29 cellular contexts compared by ENCODE assay signal in the genomic region with DNA sequence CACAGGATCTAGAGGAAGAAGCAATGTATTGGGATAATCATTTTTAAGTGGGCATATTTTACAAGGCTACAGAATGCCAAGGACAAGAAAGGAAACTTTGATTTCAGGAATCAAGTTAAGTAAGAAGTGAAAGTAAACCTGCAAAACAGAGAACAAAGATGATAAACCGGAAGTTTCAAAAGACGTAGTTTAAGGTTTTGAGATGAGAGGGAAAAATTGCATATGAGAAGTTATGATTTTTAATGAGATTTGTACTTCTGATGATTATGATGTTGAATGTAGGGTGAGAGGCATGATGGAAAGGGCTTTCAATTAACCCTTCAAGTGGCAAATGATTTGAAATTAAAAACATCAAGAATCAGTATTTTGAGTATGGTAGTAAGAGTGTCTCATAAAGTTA.
DNase-seq lines count a peak whose midpoint lies in the region; ATAC-seq and TF ChIP-seq lines count a peak whose summit lies in the region.
"Had no signal": no experiment of that assay in that cellular context is flagged by ENCODE, and none has a peak within 500 bp of the region (broad histone marks: within the 10 kb centered on the region; RNA-seq: fewer than 3 reads in every experiment).

No MANE protein-coding gene starts in this region.

- H3K9me3 ChIP-seq in CD4-positive, alpha-beta T cell (ENCODE audit: control insufficient read depth, low read length), result no peaks in the 10 kb centered on the region
- no peaks in the 10 kb centered on the region for H3K9me3 ChIP-seq in mesenchymal stem cell (ENCODE audit: control insufficient read depth, low read length)
- H3K9me3 ChIP-seq: esophagus muscularis mucosa, heart right ventricle, neutrophil, prostate gland, SK-N-SH, stomach, thyroid gland had no signal

- ATAC-seq in CD4-positive, alpha-beta T cell (ENCODE audit: poor library complexity), result no peak
- ATAC-seq in T-cell (replicated peaks in 1 of 4) (peak in 2 of 4 experiments; percentile 26 to 38), GM21390 (IDR thresholded peaks at IDR 0.05; ENCODE audit: unreplicated experiment) (no peak)
- ATAC-seq: activated CD8-positive, alpha-beta memory T cell treated with anti-CD3 and anti-CD28 coated beads, Interleukin-2, amount 10 ng/mL, durations not matched to agents 7 days and 5 days; foreskin keratinocyte; heart right ventricle; sciatic nerve had no signal

- no peak overlapping the region for H3K27ac ChIP-seq in CD4-positive, alpha-beta T cell (ENCODE audit: low read depth, low read length)
- no peak overlapping the region for H3K27ac ChIP-seq in mesenchymal stem cell (ENCODE audit: low read length, poor library complexity, severe bottlenecking)
- H3K27ac ChIP-seq: esophagus muscularis mucosa, foreskin keratinocyte, heart right ventricle, neutrophil, prostate gland, stomach, thyroid gland had no signal

- H2BK5ac ChIP-seq in mesenchymal stem cell (ENCODE audit: low read depth, low read length, poor library complexity, severe bottlenecking), result no peak overlapping the region

- H3K27me3 Mint-ChIP-seq in activated CD4-positive, alpha-beta T cell treated with anti-CD3 and anti-CD28 coated beads, Interleukin-2, amount 10 ng/mL, durations not matched to agents 7 days and 5 days, result no peaks in the 10 kb centered on the region
- no peaks in the 10 kb centered on the region for H3K27me3 Mint-ChIP-seq in CD4-positive, alpha-beta T cell
- H3K27me3 Mint-ChIP-seq in T-cell, result peaks cover 0 to 3% of the 10 kb centered on the region in 2 donors
- H3K27me3 Mint-ChIP-seq: activated CD8-positive, alpha-beta memory T cell treated with anti-CD3 and anti-CD28 coated beads, Interleukin-2, amount 10 ng/mL, durations not matched to agents 7 days and 5 days; dendritic cell treated with granulocyte-macrophage colony-stimulating factor and Interleukin-4, amounts not matched to agents 40 ng/mL and 50 ng/mL, for 4 days had no signal

- H3K4me1 Mint-ChIP-seq in activated CD4-positive, alpha-beta T cell treated with anti-CD3 and anti-CD28 coated beads, Interleukin-2, amount 10 ng/mL, durations not matched to agents 7 days and 5 days, result peaks cover 5% of the 10 kb centered on the region
- H3K4me1 Mint-ChIP-seq in CD4-positive, alpha-beta T cell (ENCODE audit: low read depth), result peaks cover 19% of the 10 kb centered on the region
- H3K4me1 Mint-ChIP-seq in T-cell, result peaks cover 5 to 19% (median 12%) of the 10 kb centered on the region in 3 donors

- no peak overlapping the region for H2AK5ac ChIP-seq in mesenchymal stem cell (ENCODE audit: low read length, severe bottlenecking)

- DNase-seq in activated CD4-positive, alpha-beta T cell treated with anti-CD3 and anti-CD28 coated beads, Interleukin-2, amount 10 ng/mL, durations not matched to agents 7 days and 5 days, result no peak
- no peak for DNase-seq in activated CD4-positive, alpha-beta T cell treated with anti-CD3 and anti-CD28 coated beads for 1 hour
- DNase-seq in CD4-positive, alpha-beta T cell, result no peak
- DNase-seq in T-cell (no peak), mesenchymal stem cell (no peak), HEK293T (ENCODE audit: extremely low spot score) (no peak)
- DNase-seq in stimulated activated CD4-positive, alpha-beta T cell treated with anti-CD3 and anti-CD28 coated beads, Interleukin-1b, Interleukin-23, amount 100 ng/mL, for 48 hours, result no peak
- DNase-seq: 8988T; activated CD4-positive, alpha-beta T cell treated with anti-CD3 and anti-CD28 coated beads for 48 hours; activated CD8-positive, alpha-beta memory T cell treated with anti-CD3 and anti-CD28 coated beads, Interleukin-2, amount 10 ng/mL, durations not matched to agents 7 days and 5 days; AML-193; central memory CD4-positive, alpha-beta T cell; COR-L47; DMS79 treated with DMSO at 0.1 percent for 48 hours; foreskin keratinocyte; GF-D8; heart right ventricle; KG1; NCI-H146; NCI-H510A; SK-N-SH; stomach; thyroid gland had no signal

- no peaks in the 10 kb centered on the region for H3K36me3 Mint-ChIP-seq in activated CD4-positive, alpha-beta T cell treated with anti-CD3 and anti-CD28 coated beads, Interleukin-2, amount 10 ng/mL, durations not matched to agents 7 days and 5 days (ENCODE audit: low read depth)
- no peaks in the 10 kb centered on the region for H3K36me3 Mint-ChIP-seq in CD4-positive, alpha-beta T cell (ENCODE audit: low read depth)
- H3K36me3 Mint-ChIP-seq in T-cell, result no peaks in the 10 kb centered on the region
- H3K36me3 Mint-ChIP-seq: activated CD8-positive, alpha-beta memory T cell treated with anti-CD3 and anti-CD28 coated beads, Interleukin-2, amount 10 ng/mL, durations not matched to agents 7 days and 5 days had no signal

- H3K79me1 ChIP-seq in mesenchymal stem cell (replicated peaks; ENCODE audit: low read length, poor library complexity, severe bottlenecking), result no peaks in the 10 kb centered on the region

- H2AFZ ChIP-seq in mesenchymal stem cell (ENCODE audit: low read depth, low read length), result no peak overlapping the region

- no peaks in the 10 kb centered on the region for H3K9me3 Mint-ChIP-seq in activated CD4-positive, alpha-beta T cell treated with anti-CD3 and anti-CD28 coated beads, Interleukin-2, amount 10 ng/mL, durations not matched to agents 7 days and 5 days
- H3K9me3 Mint-ChIP-seq in CD4-positive, alpha-beta T cell, result no peaks in the 10 kb centered on the region
- no peaks in the 10 kb centered on the region for H3K9me3 Mint-ChIP-seq in T-cell
- H3K9me3 Mint-ChIP-seq: dendritic cell treated with granulocyte-macrophage colony-stimulating factor and Interleukin-4, amounts not matched to agents 40 ng/mL and 50 ng/mL, for 4 days had no signal

- TF ChIP-seq CTCF in CD4-positive, alpha-beta T cell (IDR thresholded peaks at IDR 0.05), result no peak

- no peaks in the 10 kb centered on the region for H3K27me3 ChIP-seq in CD4-positive, alpha-beta T cell (ENCODE audit: control insufficient read depth, insufficient read depth, low read length)
- no peaks in the 10 kb centered on the region for H3K27me3 ChIP-seq in mesenchymal stem cell (ENCODE audit: control insufficient read depth in 1 of 2, insufficient read depth in 1 of 2, low read length in 2 of 2)
- H3K27me3 ChIP-seq: esophagus muscularis mucosa, foreskin keratinocyte, heart right ventricle, neutrophil, stomach, thyroid gland had no signal

- 92% methylated on average over 2 of the region's 2 CpGs for WGBS in mesenchymal stem cell

- H2BK12ac ChIP-seq in mesenchymal stem cell (ENCODE audit: low read length in 2 of 2), result no peak overlapping the region

- POLR2A ChIA-PET in activated CD4-positive, alpha-beta T cell treated with anti-CD3 and anti-CD28 coated beads, Interleukin-2, amount 10 ng/mL, durations not matched to agents 7 days and 5 days (lab: Charles Lee), result no interaction called here
- POLR2A ChIA-PET in CD4-positive, alpha-beta T cell (lab: Charles Lee), result no interaction called here
- POLR2A ChIA-PET in T-cell (lab: Charles Lee) (interaction anchor here in 1 of 2 donors (0.6 kb wide), 1 partner anchor 71 kb away, joined by 3 read pairs; no protein-coding TSS in a partner anchor), HEK293T (lab: Yijun Ruan, JAX) (no interaction called here)

- H3K4me3 Mint-ChIP-seq in activated CD4-positive, alpha-beta T cell treated with anti-CD3 and anti-CD28 coated beads, Interleukin-2, amount 10 ng/mL, durations not matched to agents 7 days and 5 days, result peak overlapping the region; percentile 35
- peak overlapping the region; percentile 52 for H3K4me3 Mint-ChIP-seq in CD4-positive, alpha-beta T cell
- peak overlapping the region; percentile 26 to 51 (median 40) for H3K4me3 Mint-ChIP-seq in T-cell
- H3K4me3 Mint-ChIP-seq: activated CD8-positive, alpha-beta memory T cell treated with anti-CD3 and anti-CD28 coated beads, Interleukin-2, amount 10 ng/mL, durations not matched to agents 7 days and 5 days; dendritic cell treated with granulocyte-macrophage colony-stimulating factor and Interleukin-4, amounts not matched to agents 40 ng/mL and 50 ng/mL, for 4 days had no signal

- H4K91ac ChIP-seq in mesenchymal stem cell (ENCODE audit: low read length), result no peak overlapping the region

- intact Hi-C loops in CD4-positive, alpha-beta T cell (cut with DNase I, micrococcal nuclease), result no loop called here

- H3K23ac ChIP-seq in mesenchymal stem cell (ENCODE audit: low read length in 2 of 2), result no peak overlapping the region

- no peaks in the 10 kb centered on the region for H3K4me1 ChIP-seq in mesenchymal stem cell (ENCODE audit: control insufficient read depth, insufficient read depth, low read depth, low read length)
- H3K4me1 ChIP-seq: prostate gland, thyroid gland had no signal

- H2BK15ac ChIP-seq in mesenchymal stem cell (ENCODE audit: low read depth, poor library complexity, severe bottlenecking), result no peak overlapping the region

- no peak overlapping the region for H3K14ac ChIP-seq in mesenchymal stem cell (ENCODE audit: low read length in 2 of 2)

- no peak overlapping the region for H3K4me2 ChIP-seq in mesenchymal stem cell (ENCODE audit: low read length, poor library complexity, severe bottlenecking)
- H3K4me2 ChIP-seq: SK-N-SH had no signal

- H3K4ac ChIP-seq in mesenchymal stem cell (ENCODE audit: low read depth in 1 of 2, low read length in 2 of 2), result no peak overlapping the region

- CTCF ChIA-PET in activated CD4-positive, alpha-beta T cell treated with anti-CD3 and anti-CD28 coated beads, Interleukin-2, amount 10 ng/mL, durations not matched to agents 7 days and 5 days (lab: Charles Lee), result no interaction called here
- CTCF ChIA-PET in CD4-positive, alpha-beta T cell (lab: Charles Lee), result no interaction called here
- CTCF ChIA-PET in T-cell (lab: Charles Lee) (interaction anchor here in 1 of 2 donors (0.6 kb wide), 1 partner anchor 445 kb away, joined by 3 read pairs; no protein-coding TSS in a partner anchor), HEK293T (lab: Yijun Ruan, JAX) (no interaction called here)

- H3K4me3 ChIP-seq in mesenchymal stem cell (ENCODE audit: insufficient read depth in 1 of 2, low read depth in 1 of 2, low read length in 2 of 2), result no peak overlapping the region
- H3K4me3 ChIP-seq: esophagus muscularis mucosa, heart right ventricle, prostate gland, stomach, thyroid gland had no signal

- H3K27ac Mint-ChIP-seq in activated CD4-positive, alpha-beta T cell treated with anti-CD3 and anti-CD28 coated beads, Interleukin-2, amount 10 ng/mL, durations not matched to agents 7 days and 5 days, result no peak overlapping the region
- H3K27ac Mint-ChIP-seq in CD4-positive, alpha-beta T cell, result no peak overlapping the region
- peak overlapping the region; percentile 0 to 30 for H3K27ac Mint-ChIP-seq in T-cell
- H3K27ac Mint-ChIP-seq: activated CD8-positive, alpha-beta memory T cell treated with anti-CD3 and anti-CD28 coated beads, Interleukin-2, amount 10 ng/mL, durations not matched to agents 7 days and 5 days; dendritic cell treated with granulocyte-macrophage colony-stimulating factor and Interleukin-4, amounts not matched to agents 40 ng/mL and 50 ng/mL, for 4 days had no signal

- peak overlapping the region; percentile 42 for H3K9ac ChIP-seq in mesenchymal stem cell (ENCODE audit: low read length)
- H3K9ac ChIP-seq: SK-N-SH had no signal

- H3K36me3 ChIP-seq in mesenchymal stem cell (ENCODE audit: control insufficient read depth in 1 of 2, insufficient read depth in 2 of 2, low read depth in 1 of 2, low read length in 2 of 2), result no peaks in the 10 kb centered on the region
- H3K36me3 ChIP-seq: esophagus muscularis mucosa, heart right ventricle, neutrophil, prostate gland, stomach, thyroid gland had no signal

- H3K18ac ChIP-seq in mesenchymal stem cell (ENCODE audit: low read depth in 1 of 2, low read length in 2 of 2), result no peak overlapping the region

- H2BK120ac ChIP-seq in mesenchymal stem cell (ENCODE audit: low read depth, low read length), result no peak overlapping the region

- no peak overlapping the region for H4K8ac ChIP-seq in mesenchymal stem cell (ENCODE audit: low read length)

Comparison
In these comparisons a context has a peak if more than half of its experiments do, and no peak if none do; other contexts are left out.
1. H3K27ac Mint-ChIP-seq: peak in T-cell (2 of 2); none in activated CD4-positive, alpha-beta T cell treated with anti-CD3 and anti-CD28 coated beads, Interleukin-2, amount 10 ng/mL, durations not matched to agents 7 days and 5 days (single experiment) and CD4-positive, alpha-beta T cell (single experiment).
2. Peak in every context shown above with its lines, with median percentiles within 50 percentile points of each other: H3K4me3 Mint-ChIP-seq.